Comparison of ENCODE assay signal across 9 cellular contexts in genomic region chr18:22032392-22032961, GRCh38.
A peak's percentile ranks its signal among the peaks of the same experiment; 100 is the strongest.
DNase-seq lines count a peak whose midpoint lies in the region; ATAC-seq and TF ChIP-seq lines count a peak whose summit lies in the region.
"Had no signal": no experiment of that assay in that cellular context is flagged by ENCODE, and none has a peak within 500 bp of the region (broad histone marks: within the 10 kb centered on the region; RNA-seq: fewer than 3 reads in every experiment).

No MANE protein-coding gene starts in this region.

- H3K9me3 ChIP-seq in adrenal gland (replicated peaks in 1 of 3) = no peaks in the 10 kb centered on the region
- no peaks in the 10 kb centered on the region for H3K9me3 ChIP-seq in left lung
- no peaks in the 10 kb centered on the region for H3K9me3 ChIP-seq in sigmoid colon
- H3K9me3 ChIP-seq: gastrocnemius medialis had no signal

- H3K27me3 ChIP-seq in adrenal gland (no peaks in the 10 kb centered on the region), left lung (no peaks in the 10 kb centered on the region), sigmoid colon (no peaks in the 10 kb centered on the region)

- no peak overlapping the region for H3K27ac ChIP-seq in adrenal gland
- H3K27ac ChIP-seq in left lung = peak overlapping the region; percentile 23 to 37
- no peak overlapping the region for H3K27ac ChIP-seq in sigmoid colon
- no peak overlapping the region for H3K27ac ChIP-seq in substantia nigra (ENCODE audit: low read depth, low read length, poor library complexity, severe bottlenecking)
- H3K27ac ChIP-seq: gastrocnemius medialis had no signal

- intact Hi-C loops in adrenal gland (cut with DNase I) (no loop called here), left lung (cut with DNase I) (no loop called here), sigmoid colon (cut with DNase I) (no loop called here)

- TF ChIP-seq CTCF in adrenal gland (IDR thresholded peaks at IDR 0.05) = no peak
- no peak for TF ChIP-seq CTCF in left lung (IDR thresholded peaks at IDR 0.05)
- TF ChIP-seq CTCF in sigmoid colon (IDR thresholded peaks at IDR 0.05) = no peak

- TF ChIP-seq EP300 in sigmoid colon (IDR thresholded peaks at IDR 0.05) = no peak

- ATAC-seq in HG02852 (IDR thresholded peaks at IDR 0.05; ENCODE audit: unreplicated experiment) (peak; percentile 52), left lung (peak; percentile 96)
- ATAC-seq: gastrocnemius medialis had no signal

- no peaks in the 10 kb centered on the region for H3K4me1 ChIP-seq in adrenal gland (replicated peaks in 1 of 2)
- no peaks in the 10 kb centered on the region for H3K4me1 ChIP-seq in left lung
- H3K4me1 ChIP-seq in sigmoid colon = no peaks in the 10 kb centered on the region
- H3K4me1 ChIP-seq: gastrocnemius medialis had no signal

- H3K4me3 ChIP-seq in adrenal gland (no peak overlapping the region), left lung (no peak overlapping the region), sigmoid colon (no peak overlapping the region)
- H3K4me3 ChIP-seq: gastrocnemius medialis had no signal

- no peaks in the 10 kb centered on the region for H3K36me3 ChIP-seq in adrenal gland (replicated peaks in 1 of 2)
- H3K36me3 ChIP-seq in left lung = no peaks in the 10 kb centered on the region
- no peaks in the 10 kb centered on the region for H3K36me3 ChIP-seq in sigmoid colon
- H3K36me3 ChIP-seq: gastrocnemius medialis had no signal

- peak; percentile 85 for DNase-seq in AG08395 (ENCODE audit: low spot score)
- DNase-seq in adrenal gland = peak in 4 of 7 donors; percentile 31 to 39 (median 36)
- DNase-seq in left lung = no peak
- DNase-seq in SK-N-DZ (ENCODE audit: low spot score) = no peak
- DNase-seq in sigmoid colon = no peak
- DNase-seq in NCI-H526 (lab: John Stamatoyannopoulos, UW) = no peak
- no peak for DNase-seq in substantia nigra (lab: John Stamatoyannopoulos, UW)
- DNase-seq: gastrocnemius medialis had no signal

- 36 to 48% (median 46%) methylated on average over 4 of the region's 4 CpGs for WGBS in adrenal gland, 4 donors
- WGBS in sigmoid colon, 2 donors = 36 to 69% methylated on average over 4 of the region's 4 CpGs

- TF ChIP-seq POLR2A in adrenal gland (IDR thresholded peaks at IDR 0.05) (no peak), sigmoid colon (IDR thresholded peaks at IDR 0.05) (no peak)

Comparison
In these comparisons a context has a peak if more than half of its experiments do, and no peak if none do; other contexts are left out.
1. DNase-seq: peak in AG08395 (single experiment) and adrenal gland (4 of 7); none in left lung (0 of 2), SK-N-DZ (single experiment), sigmoid colon (single experiment), NCI-H526 (0 of 2) and substantia nigra (0 of 49).
2. H3K27ac ChIP-seq: peak in left lung (2 of 2); none in adrenal gland (0 of 5), sigmoid colon (0 of 4) and substantia nigra (single experiment).